Comparison of ENCODE assay signal across 1 cellular context in the genomic region with DNA sequence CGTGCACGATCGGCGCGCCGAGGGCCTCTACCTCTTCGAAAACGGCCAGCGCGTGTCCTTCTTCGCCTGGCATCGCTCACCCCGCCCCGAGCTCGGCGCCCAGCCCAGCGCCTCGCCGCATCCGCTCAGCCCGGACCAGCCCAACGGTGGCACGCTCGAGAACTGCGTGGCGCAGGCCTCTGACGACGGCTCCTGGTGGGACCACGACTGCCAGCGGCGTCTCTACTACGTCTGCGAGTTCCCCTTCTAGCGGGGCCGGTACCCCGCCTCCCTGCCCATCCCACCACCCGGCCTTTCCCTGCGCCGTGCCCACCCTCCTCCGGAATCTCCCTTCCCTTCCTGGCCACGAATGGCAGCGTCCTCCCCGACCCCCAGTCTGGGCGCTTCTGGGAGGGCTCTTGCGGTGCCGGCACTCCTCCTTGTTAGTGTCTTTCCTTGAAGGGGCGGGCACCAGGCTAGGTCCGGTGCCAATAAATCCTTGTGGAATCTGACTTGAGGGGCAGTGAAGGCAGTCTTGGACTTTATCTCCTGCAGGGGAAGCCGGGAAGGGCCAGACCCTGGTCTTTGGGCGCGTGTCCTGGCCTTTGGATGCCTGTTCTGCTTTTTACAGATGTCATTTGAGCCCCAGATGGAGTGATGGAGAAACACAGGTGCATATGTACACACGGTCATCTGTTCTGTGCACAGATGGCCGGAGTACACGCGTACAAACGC.
A peak's percentile ranks its signal among the peaks of the same experiment; 100 is the strongest.
TF ChIP-seq lines count a peak whose summit lies in the region.

No MANE protein-coding gene starts in this region.

TF ChIP-seq in WTC11, 78 proteins besides CTCF, POLR2A, EP300 and RAD21 (continued from another document):
- 0 out of 2 replicates have a peak, but pooled peaks have one; percentile 56 for TF ChIP-seq IRF1 (CRISPR knock-in tag; IDR thresholded peaks at IDR 0.05)
- TF ChIP-seq TEAD1 (CRISPR knock-in tag; IDR thresholded peaks at IDR 0.05) = 0 out of 2 replicates have a peak, but pooled peaks have one; percentile 38
- TF ChIP-seq CREM (CRISPR knock-in tag; IDR thresholded peaks at IDR 0.05) = 0 out of 2 replicates have a peak, but pooled peaks have one; percentile 63
- no peak for TF ChIP-seq NR2C2 (CRISPR knock-in tag; IDR thresholded peaks at IDR 0.05)
- TF ChIP-seq ATF2 (CRISPR knock-in tag; IDR thresholded peaks at IDR 0.05; ENCODE audit: borderline replicate concordance, low read depth) = 0 out of 2 replicates have a peak, but pooled peaks have one; percentile 19
- TF ChIP-seq SMAD3 (CRISPR knock-in tag; IDR thresholded peaks at IDR 0.05; ENCODE audit: borderline replicate concordance) = peak; percentile 79; the same call in 1 of the 2 replicates
- TF ChIP-seq FOXK1 (CRISPR knock-in tag; IDR thresholded peaks at IDR 0.05) = peak; percentile 23; the same call in 1 of the 2 replicates
- 0 out of 2 replicates have a peak, but pooled peaks have one; percentile 53 for TF ChIP-seq IRF2 (CRISPR knock-in tag; IDR thresholded peaks at IDR 0.05; ENCODE audit: borderline replicate concordance, low read depth)
- peak; percentile 77; the same call in 1 of the 2 replicates for TF ChIP-seq KAT7 (CRISPR knock-in tag; IDR thresholded peaks at IDR 0.05; ENCODE audit: borderline replicate concordance)
- TF ChIP-seq AFF4 (CRISPR knock-in tag; IDR thresholded peaks at IDR 0.05; ENCODE audit: borderline replicate concordance) = no peak
- 0 out of 2 replicates have a peak, but pooled peaks have one; percentile 32 for TF ChIP-seq E2F4 (CRISPR knock-in tag; IDR thresholded peaks at IDR 0.05; ENCODE audit: borderline replicate concordance, low read depth)
- TF ChIP-seq FOXP1 (CRISPR knock-in tag; IDR thresholded peaks at IDR 0.05; ENCODE audit: borderline replicate concordance) = peak; percentile 89
- no peak for TF ChIP-seq ZNF671 (CRISPR knock-in tag; IDR thresholded peaks at IDR 0.05)
- TF ChIP-seq ZNF317 (CRISPR knock-in tag; IDR thresholded peaks at IDR 0.05; ENCODE audit: borderline replicate concordance, low read depth) = peak; percentile 56; the same call in 1 of the 2 replicates
- TF ChIP-seq, protein P1, sequence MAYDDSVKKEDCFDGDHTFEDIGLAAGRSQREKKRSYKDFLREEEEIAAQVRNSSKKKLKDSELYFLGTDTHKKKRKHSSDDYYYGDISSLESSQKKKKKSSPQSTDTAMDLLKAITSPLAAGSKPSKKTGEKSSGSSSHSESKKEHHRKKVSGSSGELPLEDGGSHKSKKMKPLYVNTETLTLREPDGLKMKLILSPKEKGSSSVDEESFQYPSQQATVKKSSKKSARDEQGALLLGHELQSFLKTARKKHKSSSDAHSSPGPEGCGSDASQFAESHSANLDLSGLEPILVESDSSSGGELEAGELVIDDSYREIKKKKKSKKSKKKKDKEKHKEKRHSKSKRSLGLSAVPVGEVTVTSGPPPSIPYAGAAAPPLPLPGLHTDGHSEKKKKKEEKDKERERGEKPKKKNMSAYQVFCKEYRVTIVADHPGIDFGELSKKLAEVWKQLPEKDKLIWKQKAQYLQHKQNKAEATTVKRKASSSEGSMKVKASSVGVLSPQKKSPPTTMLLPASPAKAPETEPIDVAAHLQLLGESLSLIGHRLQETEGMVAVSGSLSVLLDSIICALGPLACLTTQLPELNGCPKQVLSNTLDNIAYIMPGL (CRISPR knock-in tag; IDR thresholded peaks at IDR 0.05) = peak; percentile 76; the same call in 1 of the 2 replicates
- no peak for TF ChIP-seq GABPB1 (CRISPR knock-in tag; IDR thresholded peaks at IDR 0.05)
- TF ChIP-seq MAX (CRISPR knock-in tag; IDR thresholded peaks at IDR 0.05) = peak; percentile 92
- TF ChIP-seq ETV6 (CRISPR knock-in tag; IDR thresholded peaks at IDR 0.05) = peak; percentile 20; the same call in 1 of the 2 replicates
- TF ChIP-seq ZNF121 (CRISPR knock-in tag; IDR thresholded peaks at IDR 0.05) = peak; percentile 30; the same call in 1 of the 2 replicates
- no peak for TF ChIP-seq MYBL2 (CRISPR knock-in tag; IDR thresholded peaks at IDR 0.05)
